Comparison of ENCODE assay signal across 12 cellular contexts in the genomic region with DNA sequence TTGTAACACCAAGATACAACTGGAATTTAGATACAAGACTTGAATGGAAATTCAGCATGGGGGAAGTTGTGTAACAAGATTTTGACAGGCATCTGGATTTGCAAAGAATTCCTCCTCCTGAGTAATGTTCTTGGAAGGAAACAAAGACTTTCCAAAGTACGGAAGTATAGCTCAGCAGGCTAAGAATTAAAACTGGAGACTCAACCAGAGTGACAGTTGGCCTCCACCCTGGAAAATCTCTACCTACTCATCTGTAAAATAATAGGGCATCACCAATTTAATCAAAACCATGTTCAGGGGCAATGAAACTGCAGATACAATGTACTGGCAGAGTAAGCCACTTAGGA. TPM values are rescaled to one million over a fixed set of nuclear protein-coding genes. Genes with fewer than 3 reads are reported as not detected.
DNase-seq lines count a peak whose midpoint lies in the region; ATAC-seq and TF ChIP-seq lines count a peak whose summit lies in the region.
"Had no signal": no experiment of that assay in that cellular context is flagged by ENCODE, and none has a peak within 500 bp of the region (broad histone marks: within the 10 kb centered on the region; RNA-seq: fewer than 3 reads in every experiment).

No MANE protein-coding gene starts in this region.

- 40% methylated on average over 1 of the region's 1 CpG for WGBS in mesenchymal stem cell

- H3K27me3 ChIP-seq in mesenchymal stem cell (ENCODE audit: control insufficient read depth in 1 of 2, insufficient read depth in 1 of 2, low read length in 2 of 2) = no peaks in the 10 kb centered on the region
- H3K27me3 ChIP-seq in upper lobe of right lung = no peaks in the 10 kb centered on the region
- H3K27me3 ChIP-seq: Peyer's patch had no signal

- intact Hi-C loops in Right ventricle myocardium superior (cut with DNase I) (loop anchor here (10.0 kb wide), 2 partner anchors 97 to 327 kb away; no protein-coding TSS in a partner anchor), Right ventricle myocardium inferior (cut with DNase I) (no loop called here), upper lobe of right lung (cut with DNase I) (no loop called here)

- H2BK5ac ChIP-seq in mesenchymal stem cell (ENCODE audit: low read depth, low read length, poor library complexity, severe bottlenecking) = no peak overlapping the region

- H3K18ac ChIP-seq in mesenchymal stem cell (ENCODE audit: low read depth in 1 of 2, low read length in 2 of 2) = no peak overlapping the region

- H3K36me3 ChIP-seq in mesenchymal stem cell (ENCODE audit: control insufficient read depth in 1 of 2, insufficient read depth in 2 of 2, low read depth in 1 of 2, low read length in 2 of 2) (peaks cover 0 to 8% of the 10 kb centered on the region in 2 experiments), upper lobe of right lung (no peaks in the 10 kb centered on the region)
- H3K36me3 ChIP-seq: Peyer's patch had no signal

- peak overlapping the region; percentile 6 for H3K4me2 ChIP-seq in mesenchymal stem cell (ENCODE audit: low read length, poor library complexity, severe bottlenecking)

- H3K4me1 ChIP-seq in mesenchymal stem cell (ENCODE audit: control insufficient read depth, insufficient read depth, low read depth, low read length) (peaks cover 7% of the 10 kb centered on the region), upper lobe of right lung (peaks cover 15% of the 10 kb centered on the region)

- H2AK5ac ChIP-seq in mesenchymal stem cell (ENCODE audit: low read length, severe bottlenecking) = no peak overlapping the region

- ATAC-seq in Right ventricle myocardium superior (ENCODE audit: poor library complexity) (peak; percentile 35), Right ventricle myocardium inferior (no peak), upper lobe of right lung (peak; percentile 37)

- H3K9me3 ChIP-seq in mesenchymal stem cell (ENCODE audit: control insufficient read depth, low read length) = no peaks in the 10 kb centered on the region
- H3K9me3 ChIP-seq in upper lobe of right lung = no peaks in the 10 kb centered on the region
- H3K9me3 ChIP-seq: Peyer's patch had no signal

- no peak overlapping the region for H4K91ac ChIP-seq in mesenchymal stem cell (ENCODE audit: low read length)

- H2BK120ac ChIP-seq in mesenchymal stem cell (ENCODE audit: low read depth, low read length) = no peak overlapping the region

- H3K23ac ChIP-seq in mesenchymal stem cell (ENCODE audit: low read length in 2 of 2) = no peak overlapping the region

- H3K14ac ChIP-seq in mesenchymal stem cell (ENCODE audit: low read length in 2 of 2) = no peak overlapping the region

- H3K79me1 ChIP-seq in mesenchymal stem cell (replicated peaks; ENCODE audit: low read length, poor library complexity, severe bottlenecking) = peaks cover 19% of the 10 kb centered on the region

- no peak overlapping the region for H2BK15ac ChIP-seq in mesenchymal stem cell (ENCODE audit: low read depth, poor library complexity, severe bottlenecking)

- H3K4me3 ChIP-seq in mesenchymal stem cell (ENCODE audit: insufficient read depth in 1 of 2, low read depth in 1 of 2, low read length in 2 of 2) (no peak overlapping the region), upper lobe of right lung (no peak overlapping the region)
- H3K4me3 ChIP-seq: Peyer's patch had no signal

- no peak for TF ChIP-seq CTCF in upper lobe of right lung (IDR thresholded peaks at IDR 0.05)

- H3K9ac ChIP-seq in mesenchymal stem cell (ENCODE audit: low read length) = peak overlapping the region; percentile 26

- no peak overlapping the region for H3K4ac ChIP-seq in mesenchymal stem cell (ENCODE audit: low read depth in 1 of 2, low read length in 2 of 2)

- H3K27ac ChIP-seq in mesenchymal stem cell (ENCODE audit: low read length, poor library complexity, severe bottlenecking) = no peak overlapping the region
- peak overlapping the region; percentile 8 for H3K27ac ChIP-seq in upper lobe of right lung
- H3K27ac ChIP-seq: Peyer's patch had no signal

- H4K8ac ChIP-seq in mesenchymal stem cell (ENCODE audit: low read length) = no peak overlapping the region

- H2AFZ ChIP-seq in mesenchymal stem cell (ENCODE audit: low read depth, low read length) = no peak overlapping the region

- H2BK12ac ChIP-seq in mesenchymal stem cell (ENCODE audit: low read length in 2 of 2) = no peak overlapping the region

- DNase-seq in Right ventricle myocardium superior (no peak), Right ventricle myocardium inferior (ENCODE audit: missing footprints) (no peak), dedifferentiated amniotic fluid mesenchymal stem cell (ENCODE audit: extremely low spot score) (peak; percentile 64), mesenchymal stem cell (peak; percentile 62), upper lobe of right lung (no peak), NCI-H187 treated with DMSO at 0.1 percent for 48 hours (lab: John Stamatoyannopoulos, UW) (no peak), kidney glomerular epithelial cell (lab: John Stamatoyannopoulos, UW) (no peak), DMS 273 treated with DMSO at 0.1 percent for 48 hours (lab: John Stamatoyannopoulos, UW) (no peak)
- DNase-seq: activated CD4-positive, CD25-positive, alpha-beta regulatory T cell; activated naive CD8-positive, alpha-beta T cell treated with anti-CD3 and anti-CD28 coated beads, Interleukin-2, amount 10 ng/mL, durations not matched to agents 7 days and 5 days; NCI-H2107; Peyer's patch had no signal

RNA-seq across cellular contexts. Expression of a gene that starts 14.8 kb away (rescaled TPM):
- total RNA-seq in Right ventricle myocardium superior (53.4 TPM), Right ventricle myocardium inferior (54.0 TPM), upper lobe of right lung (57.3 TPM)
- polyA plus RNA-seq in mesenchymal stem cell (2013, experiment 1 of 2) = 42.5 TPM
- polyA plus RNA-seq in mesenchymal stem cell (2013, experiment 2 of 2) = 39.8 TPM

RNA-seq across cellular contexts. Expression of a gene that starts 53.1 kb away (rescaled TPM):
- total RNA-seq in Right ventricle myocardium superior (16.7 TPM), Right ventricle myocardium inferior (17.0 TPM), upper lobe of right lung (25.2 TPM)
- polyA plus RNA-seq in mesenchymal stem cell (2013, experiment 1 of 2) = 14.8 TPM
- polyA plus RNA-seq in mesenchymal stem cell (2013, experiment 2 of 2) = 14.9 TPM

Comparison
In these comparisons a context has a peak if more than half of its experiments do, and no peak if none do; other contexts are left out.
1. DNase-seq: peak in dedifferentiated amniotic fluid mesenchymal stem cell (single experiment) and mesenchymal stem cell (single experiment); none in Right ventricle myocardium superior (single experiment), Right ventricle myocardium inferior (single experiment), upper lobe of right lung (single experiment), NCI-H187 treated with DMSO at 0.1 percent for 48 hours (single experiment), kidney glomerular epithelial cell (single experiment) and DMS 273 treated with DMSO at 0.1 percent for 48 hours (single experiment).